In genomic region chr5:177300971-177301370, GRCh38 we compare ENCODE assay signal across 9 cellular contexts. TPM values are rescaled to one million over a fixed set of nuclear protein-coding genes. Genes with fewer than 3 reads are reported as not detected.
DNase-seq lines count a peak whose midpoint lies in the region; ATAC-seq and TF ChIP-seq lines count a peak whose summit lies in the region.
"Had no signal": no experiment of that assay in that cellular context is flagged by ENCODE, and none has a peak within 500 bp of the region (broad histone marks: within the 10 kb centered on the region; RNA-seq: fewer than 3 reads in every experiment).

No MANE protein-coding gene starts in this region.

- no peak overlapping the region for H3K27ac Mint-ChIP-seq in GM23338
- peak overlapping the region; percentile 84 for H3K27ac Mint-ChIP-seq in activated T-helper 1 cell treated with anti-CD3 and anti-CD28 coated beads, Interleukin-12 subunit alpha, Interleukin-12 subunit beta, Interleukin-2, Interleukin-4 antibody, amounts not matched to agents 30 ng/mL and 10 ng/mL and 1 ng/mL, durations not matched to agents 14 hours and 24 hours and 36 hours
- H3K27ac Mint-ChIP-seq in natural killer cell, result peak overlapping the region; percentile 89 to 96

- no peak overlapping the region for H3K4me2 ChIP-seq in GM23338

- intact Hi-C loops in activated T-helper 1 cell treated with anti-CD3 and anti-CD28 coated beads, Interleukin-12 subunit alpha, Interleukin-12 subunit beta, Interleukin-2, Interleukin-4 antibody, amounts not matched to agents 30 ng/mL and 10 ng/mL and 1 ng/mL, durations not matched to agents 14 hours and 24 hours and 36 hours (cut with micrococcal nuclease), result loop anchor here (5.0 kb wide), 1 partner anchor 854 kb away; the partner anchor contains the start of gene FAF2
- intact Hi-C loops in natural killer cell (cut with micrococcal nuclease), result loop anchor here (5.0 kb wide), 2 partner anchors 156 to 189 kb away; no protein-coding TSS in a partner anchor

- peaks cover 33% of the 10 kb centered on the region for H3F3A ChIP-seq in GM23338 (replicated peaks; ENCODE audit: low read depth)

- H3K36me3 ChIP-seq in GM23338 (ENCODE audit: insufficient read depth), result peaks cover 18% of the 10 kb centered on the region
- H3K36me3 ChIP-seq: ovary had no signal

- peaks cover 25% of the 10 kb centered on the region for H3K79me2 ChIP-seq in GM23338 (replicated peaks; ENCODE audit: insufficient read depth)

- no peaks in the 10 kb centered on the region for H3K27me3 ChIP-seq in GM23338 (ENCODE audit: insufficient read depth)
- H3K27me3 ChIP-seq: ovary had no signal

- no peaks in the 10 kb centered on the region for H3K9me2 ChIP-seq in GM23338 (ENCODE audit: insufficient read depth)

- ATAC-seq in GM23338 (no peak), natural killer cell (no peak), GM19397 (IDR thresholded peaks at IDR 0.05; ENCODE audit: unreplicated experiment) (no peak)

- H3K9me3 Mint-ChIP-seq in GM23338 (no peaks in the 10 kb centered on the region; the same call in 2 of the 3 replicates), natural killer cell (no peaks in the 10 kb centered on the region)
- no peaks in the 10 kb centered on the region for H3K9me3 Mint-ChIP-seq in activated T-helper 1 cell treated with anti-CD3 and anti-CD28 coated beads, Interleukin-12 subunit alpha, Interleukin-12 subunit beta, Interleukin-2, Interleukin-4 antibody, amounts not matched to agents 30 ng/mL and 10 ng/mL and 1 ng/mL, durations not matched to agents 14 hours and 24 hours and 36 hours

- no peak for DNase-seq in GM23338 (ENCODE audit: low spot score)
- DNase-seq in activated T-helper 1 cell treated with anti-CD3 and anti-CD28 coated beads, Interleukin-12 subunit alpha, Interleukin-12 subunit beta, Interleukin-2, Interleukin-4 antibody, amounts not matched to agents 30 ng/mL and 10 ng/mL and 1 ng/mL, durations not matched to agents 14 hours and 24 hours and 36 hours (ENCODE audit: low spot score), result no peak
- DNase-seq in natural killer cell, result no peak
- no peak for DNase-seq in activated gamma-delta T cell (lab: John Stamatoyannopoulos, UW)
- DNase-seq in NCI-H1930 (lab: John Stamatoyannopoulos, UW), result no peak
- DNase-seq: ovary, T1000 had no signal

- TF ChIP-seq CTCF in GM23338 (conservative IDR thresholded peaks at IDR 0.05; ENCODE audit: low read depth in 2 of 2) (no peak), natural killer cell (IDR thresholded peaks at IDR 0.05) (no peak)

- H3K4me1 Mint-ChIP-seq in GM23338 (peaks cover 72% of the 10 kb centered on the region), natural killer cell (peaks cover 78 to 84% of the 10 kb centered on the region in 2 donors)
- H3K4me1 Mint-ChIP-seq in activated T-helper 1 cell treated with anti-CD3 and anti-CD28 coated beads, Interleukin-12 subunit alpha, Interleukin-12 subunit beta, Interleukin-2, Interleukin-4 antibody, amounts not matched to agents 30 ng/mL and 10 ng/mL and 1 ng/mL, durations not matched to agents 14 hours and 24 hours and 36 hours (ENCODE audit: low read depth), result peaks cover 79% of the 10 kb centered on the region

- peak overlapping the region; percentile 72 for H3K27ac ChIP-seq in GM23338 (ENCODE audit: low read depth)

- no peak overlapping the region for H3K4me3 Mint-ChIP-seq in GM23338
- peak overlapping the region; percentile 93 for H3K4me3 Mint-ChIP-seq in activated T-helper 1 cell treated with anti-CD3 and anti-CD28 coated beads, Interleukin-12 subunit alpha, Interleukin-12 subunit beta, Interleukin-2, Interleukin-4 antibody, amounts not matched to agents 30 ng/mL and 10 ng/mL and 1 ng/mL, durations not matched to agents 14 hours and 24 hours and 36 hours
- H3K4me3 Mint-ChIP-seq in natural killer cell, result peak overlapping the region; percentile 92

- H3K27me3 Mint-ChIP-seq in GM23338 (ENCODE audit: insufficient read depth, low read depth, poor library complexity) (peaks cover 39% of the 10 kb centered on the region), natural killer cell (ENCODE audit: low read depth in 2 of 2) (no peaks in the 10 kb centered on the region)
- no peaks in the 10 kb centered on the region for H3K27me3 Mint-ChIP-seq in activated T-helper 1 cell treated with anti-CD3 and anti-CD28 coated beads, Interleukin-12 subunit alpha, Interleukin-12 subunit beta, Interleukin-2, Interleukin-4 antibody, amounts not matched to agents 30 ng/mL and 10 ng/mL and 1 ng/mL, durations not matched to agents 14 hours and 24 hours and 36 hours (ENCODE audit: insufficient read depth)

- H3K36me3 Mint-ChIP-seq in GM23338 (ENCODE audit: low read depth) (peaks cover 61% of the 10 kb centered on the region), natural killer cell (no peaks in the 10 kb centered on the region)
- peaks cover 61% of the 10 kb centered on the region for H3K36me3 Mint-ChIP-seq in activated T-helper 1 cell treated with anti-CD3 and anti-CD28 coated beads, Interleukin-12 subunit alpha, Interleukin-12 subunit beta, Interleukin-2, Interleukin-4 antibody, amounts not matched to agents 30 ng/mL and 10 ng/mL and 1 ng/mL, durations not matched to agents 14 hours and 24 hours and 36 hours (ENCODE audit: low read depth)

- no peak overlapping the region for H2AFZ ChIP-seq in GM23338

- H3K4me3 ChIP-seq in GM23338, result no peak overlapping the region
- H3K4me3 ChIP-seq: ovary, thoracic aorta had no signal

- H4K20me1 ChIP-seq in GM23338 (replicated peaks; ENCODE audit: insufficient read depth), result peaks cover 38% of the 10 kb centered on the region

- peaks cover 38% of the 10 kb centered on the region for H3K4me1 ChIP-seq in GM23338 (ENCODE audit: insufficient read depth)

TF ChIP-seq in GM23338, 12 proteins besides CTCF, POLR2A, EP300 and RAD21:
- no peak for TF ChIP-seq EZH2phosphoT487 (IDR thresholded peaks at IDR 0.05; ENCODE audit: unreplicated experiment)
- peak; percentile 12; the same call in 1 of the 2 replicates for TF ChIP-seq POLR2AphosphoS5 (IDR thresholded peaks at IDR 0.05; ENCODE audit: low read depth)
- no peak for TF ChIP-seq EZH2 (IDR thresholded peaks at IDR 0.05; ENCODE audit: low read depth, unreplicated experiment)
- TF ChIP-seq, protein P1, sequence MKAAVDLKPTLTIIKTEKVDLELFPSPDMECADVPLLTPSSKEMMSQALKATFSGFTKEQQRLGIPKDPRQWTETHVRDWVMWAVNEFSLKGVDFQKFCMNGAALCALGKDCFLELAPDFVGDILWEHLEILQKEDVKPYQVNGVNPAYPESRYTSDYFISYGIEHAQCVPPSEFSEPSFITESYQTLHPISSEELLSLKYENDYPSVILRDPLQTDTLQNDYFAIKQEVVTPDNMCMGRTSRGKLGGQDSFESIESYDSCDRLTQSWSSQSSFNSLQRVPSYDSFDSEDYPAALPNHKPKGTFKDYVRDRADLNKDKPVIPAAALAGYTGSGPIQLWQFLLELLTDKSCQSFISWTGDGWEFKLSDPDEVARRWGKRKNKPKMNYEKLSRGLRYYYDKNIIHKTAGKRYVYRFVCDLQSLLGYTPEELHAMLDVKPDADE (IDR thresholded peaks at IDR 0.05), result no peak

RNA-seq across cellular contexts. Expression of gene RAB24, which starts 2.5 kb away (rescaled TPM):
- total RNA-seq in GM23338 (2014; rRNA removed; shearing (Covaris generic)), result 24.8 and 27.1 TPM in 2 replicates
- polyA plus RNA-seq in GM23338 (2016; fragmentation: Nextera tagmentation; extraction: Ambion mirVana), result 26.1 and 27.7 TPM in 2 replicates
- total RNA-seq in activated T-helper 1 cell treated with anti-CD3 and anti-CD28 coated beads, Interleukin-12 subunit alpha, Interleukin-12 subunit beta, Interleukin-2, Interleukin-4 antibody, amounts not matched to agents 30 ng/mL and 10 ng/mL and 1 ng/mL, durations not matched to agents 14 hours and 24 hours and 36 hours, result 19.7 and 22.4 TPM in 2 replicates
- 10 to 100 TPM; 42.5 to 55.4 (median 49.5) TPM for total RNA-seq in natural killer cell

RNA-seq across cellular contexts. Expression of gene PRELID1, which starts 2.6 kb away (rescaled TPM):
- 271 and 328 TPM in 2 replicates for total RNA-seq in GM23338 (2014; rRNA removed; shearing (Covaris generic))
- 349 and 359 TPM in 2 replicates for polyA plus RNA-seq in GM23338 (2016; fragmentation: Nextera tagmentation; extraction: Ambion mirVana)
- 239 and 250 TPM in 2 replicates for total RNA-seq in activated T-helper 1 cell treated with anti-CD3 and anti-CD28 coated beads, Interleukin-12 subunit alpha, Interleukin-12 subunit beta, Interleukin-2, Interleukin-4 antibody, amounts not matched to agents 30 ng/mL and 10 ng/mL and 1 ng/mL, durations not matched to agents 14 hours and 24 hours and 36 hours
- 10 to 100 TPM; 76.6 to 99.3 (median 91.6) TPM for total RNA-seq in natural killer cell

RNA-seq across cellular contexts. Expression of gene MXD3, which starts 10.7 kb away (rescaled TPM):
- 11.6 and 13.0 TPM in 2 replicates for total RNA-seq in GM23338 (2014; rRNA removed; shearing (Covaris generic))
- 8.4 and 9.9 TPM in 2 replicates for polyA plus RNA-seq in GM23338 (2016; fragmentation: Nextera tagmentation; extraction: Ambion mirVana)
- 9.6 and 11.8 TPM in 2 replicates for total RNA-seq in activated T-helper 1 cell treated with anti-CD3 and anti-CD28 coated beads, Interleukin-12 subunit alpha, Interleukin-12 subunit beta, Interleukin-2, Interleukin-4 antibody, amounts not matched to agents 30 ng/mL and 10 ng/mL and 1 ng/mL, durations not matched to agents 14 hours and 24 hours and 36 hours
- 10 to 100 TPM; 10.9 to 15.0 (median 15.0) TPM for total RNA-seq in natural killer cell

RNA-seq across cellular contexts. Expression of gene LMAN2, which starts 50.5 kb away (rescaled TPM):
- 220 and 227 TPM in 2 replicates for total RNA-seq in GM23338 (2014; rRNA removed; shearing (Covaris generic))
- polyA plus RNA-seq in GM23338 (2016; fragmentation: Nextera tagmentation; extraction: Ambion mirVana), result 145 and 153 TPM in 2 replicates
- 108 and 118 TPM in 2 replicates for total RNA-seq in activated T-helper 1 cell treated with anti-CD3 and anti-CD28 coated beads, Interleukin-12 subunit alpha, Interleukin-12 subunit beta, Interleukin-2, Interleukin-4 antibody, amounts not matched to agents 30 ng/mL and 10 ng/mL and 1 ng/mL, durations not matched to agents 14 hours and 24 hours and 36 hours
- total RNA-seq in natural killer cell, result 100 to 1,000 TPM; 112 to 124 (median 114) TPM

RNA-seq across cellular contexts. Expression of gene RGS14, which starts 56.8 kb away (rescaled TPM):
- 37.9 and 39.3 TPM in 2 replicates for total RNA-seq in GM23338 (2014; rRNA removed; shearing (Covaris generic))
- 23.5 and 24.8 TPM in 2 replicates for polyA plus RNA-seq in GM23338 (2016; fragmentation: Nextera tagmentation; extraction: Ambion mirVana)
- total RNA-seq in activated T-helper 1 cell treated with anti-CD3 and anti-CD28 coated beads, Interleukin-12 subunit alpha, Interleukin-12 subunit beta, Interleukin-2, Interleukin-4 antibody, amounts not matched to agents 30 ng/mL and 10 ng/mL and 1 ng/mL, durations not matched to agents 14 hours and 24 hours and 36 hours, result 37.8 and 41.3 TPM in 2 replicates
- 10 to 100 TPM; 57.3 to 87.0 (median 66.1) TPM for total RNA-seq in natural killer cell
